ENCODE assay signal across 21 cellular contexts in the genomic region with DNA sequence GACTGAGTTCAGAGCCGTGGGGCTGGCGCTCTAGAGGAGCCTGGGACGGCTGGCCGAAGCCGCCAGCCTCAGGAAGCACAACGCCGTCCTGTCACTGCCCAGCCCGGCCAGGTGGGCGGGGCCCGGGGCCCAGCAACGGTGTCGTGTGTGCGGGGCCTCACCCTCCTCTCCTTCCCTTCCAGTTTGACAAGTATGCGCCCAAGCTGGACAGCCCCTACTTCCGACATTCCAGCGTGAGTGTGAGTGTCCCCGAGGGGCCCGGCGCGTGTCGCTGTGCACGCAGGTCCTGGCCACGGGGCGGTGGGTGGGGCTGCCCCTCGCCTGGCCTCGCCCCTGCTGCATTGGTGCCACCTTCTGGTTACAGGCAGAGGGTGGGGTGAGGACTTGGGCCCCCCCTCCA. TPM values are rescaled to one million over a fixed set of nuclear protein-coding genes. Genes with fewer than 3 reads are reported as not detected.
A peak's percentile ranks its signal among the peaks of the same experiment; 100 is the strongest.
DNase-seq lines count a peak whose midpoint lies in the region; ATAC-seq and TF ChIP-seq lines count a peak whose summit lies in the region.
"Had no signal": no experiment of that assay in that cellular context is flagged by ENCODE, and none has a peak within 500 bp of the region (broad histone marks: within the 10 kb centered on the region; RNA-seq: fewer than 3 reads in every experiment).

No MANE protein-coding gene starts in this region.

- H3K36me3 ChIP-seq in Panc1 (ENCODE audit: control insufficient read depth, insufficient read depth, low read length) (no peaks in the 10 kb centered on the region), neuronal stem cell (replicated peaks in 1 of 2; ENCODE audit: control insufficient read depth in 2 of 2, insufficient read depth in 2 of 2, low read length in 2 of 2) (peaks cover 38 to 84% of the 10 kb centered on the region in 2 donors), aorta (ENCODE audit: control insufficient read depth in 1 of 2, insufficient read depth in 2 of 2, low read length in 1 of 2) (peaks cover 0 to 4% of the 10 kb centered on the region in 2 donors)

- H2BK5ac ChIP-seq in neuronal stem cell (ENCODE audit: low read length) = no peak overlapping the region

- H3K4me1 ChIP-seq in Panc1 (ENCODE audit: control insufficient read depth, insufficient read depth, low read length) (no peaks in the 10 kb centered on the region), neuronal stem cell (ENCODE audit: control insufficient read depth in 2 of 2, insufficient read depth in 1 of 2, low read depth in 1 of 2, low read length in 2 of 2) (no peaks in the 10 kb centered on the region), aorta (ENCODE audit: control insufficient read depth in 1 of 2, insufficient read depth in 2 of 2, low read length in 2 of 2) (no peaks in the 10 kb centered on the region)
- H3K4me1 ChIP-seq: HAP-1 had no signal

- DNase-seq in Panc1 (ENCODE audit: low read depth, low spot score) = no peak
- no peak for DNase-seq in left colon
- no peak for DNase-seq in neuronal stem cell (ENCODE audit: low spot score)
- no peak for DNase-seq in aorta
- DNase-seq in DMS53 (lab: John Stamatoyannopoulos, UW) = no peak
- no peak for DNase-seq in COLO829 (ENCODE audit: low spot score)
- DNase-seq: CD4-positive, alpha-beta memory T cell; DMS79; MV-4-11; NCI-H187; NCI-H2107; NCI-H510A; NCI-H748 treated with DMSO at 0.1 percent for 48 hours; RPMI8226; SIG-M5 had no signal

- no peak overlapping the region for H2AK5ac ChIP-seq in neuronal stem cell (ENCODE audit: low read depth, low read length)

- peak overlapping the region; percentile 60 for H3K9ac ChIP-seq in neuronal stem cell (ENCODE audit: low read depth, low read length, poor library complexity)
- H3K9ac ChIP-seq: BLaER1, KMS-11 had no signal

- POLR2A ChIA-PET in Panc1 (lab: Charles Lee) = no interaction called here

- in situ Hi-C loops in Panc1 (cut with HindIII; ENCODE audit: low pct_unique_long_range_greater_than_20kb, low sequenced_read_pairs) = no loop called here

- H4K8ac ChIP-seq in neuronal stem cell (ENCODE audit: low read depth, low read length) = peak overlapping the region; percentile 82

- H3K9me3 ChIP-seq in Panc1 (ENCODE audit: control insufficient read depth, insufficient read depth, low read depth, low read length) (no peaks in the 10 kb centered on the region), neuronal stem cell (replicated peaks in 1 of 2; ENCODE audit: control insufficient read depth in 2 of 2, insufficient read depth in 1 of 2, low read depth in 1 of 2, low read length in 2 of 2) (no peaks in the 10 kb centered on the region), aorta (ENCODE audit: control insufficient read depth, low read length) (no peaks in the 10 kb centered on the region)
- H3K9me3 ChIP-seq: BLaER1, HAP-1 had no signal

- peak overlapping the region; percentile 73 for H3K23ac ChIP-seq in neuronal stem cell (ENCODE audit: low read depth, low read length, poor library complexity)

- peak overlapping the region; percentile 41 for H2BK12ac ChIP-seq in neuronal stem cell (ENCODE audit: low read length)

- no peak overlapping the region for H3K27ac ChIP-seq in Panc1 (ENCODE audit: low read length)
- no peak overlapping the region for H3K27ac ChIP-seq in neuronal stem cell (replicated peaks; ENCODE audit: low read length)
- H3K27ac ChIP-seq in aorta (ENCODE audit: low read depth in 1 of 2, low read length in 2 of 2) = no peak overlapping the region
- H3K27ac ChIP-seq: BLaER1, KMS-11 had no signal

- no peak overlapping the region for H3K4me2 ChIP-seq in neuronal stem cell (ENCODE audit: insufficient read depth, low read length, poor library complexity, severe bottlenecking)
- H3K4me2 ChIP-seq: BLaER1, KMS-11 had no signal

- BruUV-seq in Panc1 (replicated peaks; lab: Mats Ljungman, UMichigan) = no TSS peak

- ATAC-seq in Panc1 (peak; percentile 30), left colon (peak; percentile 22), aorta (ENCODE audit: low FRiP score) (peak; percentile 30), GM18867 (IDR thresholded peaks at IDR 0.05; ENCODE audit: unreplicated experiment) (no peak)
- ATAC-seq: SK-N-SH treated with all-trans-retinoic acid at 6 μM for 48 hours had no signal

- H3K27me3 ChIP-seq in Panc1 (ENCODE audit: control insufficient read depth, insufficient read depth, low read length) (no peaks in the 10 kb centered on the region), neuronal stem cell (ENCODE audit: control insufficient read depth in 3 of 3, insufficient read depth in 3 of 3, low read depth in 1 of 3, low read length in 3 of 3) (no peaks in the 10 kb centered on the region), aorta (ENCODE audit: control insufficient read depth in 1 of 2, insufficient read depth in 2 of 2, low read length in 1 of 2) (no peaks in the 10 kb centered on the region)
- H3K27me3 ChIP-seq: BLaER1 had no signal

- no peak overlapping the region for H3K18ac ChIP-seq in neuronal stem cell (ENCODE audit: low read length)

- H4K91ac ChIP-seq in neuronal stem cell (ENCODE audit: low read depth, low read length, poor library complexity) = no peak overlapping the region

- CTCF ChIA-PET in Panc1 (lab: Charles Lee) = no interaction called here

- peak overlapping the region; percentile 21 for H3K14ac ChIP-seq in neuronal stem cell (ENCODE audit: low read length)

- H2BK120ac ChIP-seq in neuronal stem cell (ENCODE audit: low read depth, low read length) = no peak overlapping the region

- TF ChIP-seq CTCF in Panc1 (IDR thresholded peaks at IDR 0.05) = no peak; the same call in 1 of the 2 replicates

- intact Hi-C loops in Panc1 (cut with micrococcal nuclease; ENCODE audit: unreplicated experiment) (no loop called here), left colon (cut with DNase I, micrococcal nuclease) (no loop called here), aorta (cut with DNase I) (no loop called here)

- H3K79me1 ChIP-seq in neuronal stem cell (ENCODE audit: low read depth, low read length) = peaks cover 22% of the 10 kb centered on the region

- H2BK15ac ChIP-seq in neuronal stem cell (ENCODE audit: low read length) = no peak overlapping the region

- H3K4me3 ChIP-seq in Panc1 (ENCODE audit: low read depth in 2 of 2, low read length in 2 of 2) = no peak overlapping the region
- no peak overlapping the region for H3K4me3 ChIP-seq in neuronal stem cell (ENCODE audit: low read length in 2 of 2)
- H3K4me3 ChIP-seq in aorta (ENCODE audit: low read length in 2 of 2) = no peak overlapping the region
- H3K4me3 ChIP-seq: BLaER1, HAP-1 had no signal

- H2AFZ ChIP-seq in neuronal stem cell (ENCODE audit: low read length) = no peak overlapping the region

- H3K4ac ChIP-seq in neuronal stem cell (ENCODE audit: low read length) = no peak overlapping the region

- WGBS in neuronal stem cell (ENCODE audit: extremely low coverage in 2 of 2, insufficient read length in 2 of 2, insufficient replicate concordance in 1 of 2), 2 donors = no CpG with 5 or more reads among the region's 26 CpGs
- WGBS in aorta, 2 donors = 80 to 84% methylated on average over 26 of the region's 26 CpGs

RNA-seq across cellular contexts. Expression of a gene that starts 38.3 kb away (rescaled TPM):
- total RNA-seq in Panc1 (2021; ENCODE audit: unreplicated experiment) = not detected
- polyA plus RNA-seq in Panc1 (2012; ENCODE audit: insufficient read length) = not detected
- total RNA-seq in left colon = not detected
- polyA plus RNA-seq in neuronal stem cell (2013, experiment 1 of 2) = 0.46 TPM
- 0.55 TPM for polyA plus RNA-seq in neuronal stem cell (2013, experiment 2 of 2)
- 1 to 10 TPM in 1 of 2 donors, not detected in 1; 1.2 TPM for total RNA-seq in aorta
- polyA plus RNA-seq in aorta = under 1 TPM in 1 of 2 donors, not detected in 1; 0.59 TPM
- total RNA-seq: A673; CD4-positive, alpha-beta memory T cell had no signal
- polyA plus RNA-seq: CD4-positive, alpha-beta memory T cell had no signal

RNA-seq across cellular contexts. Expression of a gene that starts 46.5 kb away (rescaled TPM):
- 1.2 TPM for total RNA-seq in Panc1 (2021; ENCODE audit: unreplicated experiment)
- polyA plus RNA-seq in Panc1 (2012; ENCODE audit: insufficient read length) = 0.75 TPM
- under 1 TPM; 0.34 to 0.45 TPM for total RNA-seq in left colon
- polyA plus RNA-seq in neuronal stem cell (2013, experiment 1 of 2) = 0.14 TPM
- polyA plus RNA-seq in neuronal stem cell (2013, experiment 2 of 2) = 0.11 TPM
- under 1 TPM in 1 of 2 donors, not detected in 1; 0.27 TPM for total RNA-seq in aorta
- not detected for polyA plus RNA-seq in aorta
- total RNA-seq: A673; CD4-positive, alpha-beta memory T cell had no signal
- polyA plus RNA-seq: CD4-positive, alpha-beta memory T cell had no signal
